ENCODE assay signal across 14 cellular contexts in the genomic region with DNA sequence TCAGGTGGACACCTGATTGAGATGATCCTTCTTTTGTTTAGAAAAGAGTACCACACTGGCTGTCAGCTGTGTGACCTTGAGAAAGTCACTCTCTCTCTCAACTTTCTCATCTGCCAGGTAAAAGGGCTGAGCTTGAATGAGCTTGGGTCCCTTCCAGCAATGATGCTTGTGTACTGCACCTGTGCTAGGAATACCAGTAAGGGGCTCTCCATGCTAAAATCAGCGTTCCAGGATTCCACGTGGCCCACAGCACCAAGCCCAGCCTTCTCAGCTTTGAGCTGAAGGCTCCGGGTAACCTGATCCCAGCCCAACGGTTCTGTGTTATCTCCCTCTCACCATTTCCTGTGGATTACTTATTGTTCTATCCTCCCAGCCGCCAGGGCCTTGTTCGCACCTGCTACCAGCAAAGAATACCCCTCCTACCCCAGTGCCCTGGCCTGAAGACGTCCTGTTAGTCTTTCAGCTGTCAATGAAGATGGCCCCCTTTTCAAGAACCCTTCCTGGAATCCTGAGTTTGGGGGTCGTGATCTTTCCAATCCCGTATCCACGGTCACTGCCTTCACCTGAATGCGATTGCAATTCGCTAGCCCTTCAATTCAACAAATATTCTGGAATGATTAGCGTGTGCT. TPM values are rescaled to one million over a fixed set of nuclear protein-coding genes. Genes with fewer than 3 reads are reported as not detected.
DNase-seq lines count a peak whose midpoint lies in the region; ATAC-seq and TF ChIP-seq lines count a peak whose summit lies in the region.
"Had no signal": no experiment of that assay in that cellular context is flagged by ENCODE, and none has a peak within 500 bp of the region (broad histone marks: within the 10 kb centered on the region; RNA-seq: fewer than 3 reads in every experiment).

No MANE protein-coding gene starts in this region.

- H3K18ac ChIP-seq in mesendoderm (ENCODE audit: low read length): peak overlapping the region; percentile 75

- H4K20me1 ChIP-seq in MM.1S (ENCODE audit: insufficient read depth, low read length): no peaks in the 10 kb centered on the region

- H4K8ac ChIP-seq in mesendoderm (ENCODE audit: low read depth, low read length): no peak overlapping the region

- H3K4ac ChIP-seq in mesendoderm (ENCODE audit: low read depth, low read length): no peak overlapping the region

- no peaks in the 10 kb centered on the region for H3K79me1 ChIP-seq in mesendoderm (ENCODE audit: low read length)

- no peaks in the 10 kb centered on the region for H3K36me3 ChIP-seq in mesendoderm (ENCODE audit: control insufficient read depth, insufficient read depth, low read length)
- H3K36me3 ChIP-seq in MM.1S (replicated peaks; ENCODE audit: insufficient read depth, low read length): no peaks in the 10 kb centered on the region
- H3K36me3 ChIP-seq: brain microvascular endothelial cell, thoracic aorta had no signal

- H3K79me2 ChIP-seq in mesendoderm (ENCODE audit: control insufficient read depth, insufficient read depth, low read length): no peaks in the 10 kb centered on the region
- no peaks in the 10 kb centered on the region for H3K79me2 ChIP-seq in MM.1S (ENCODE audit: low read length)

- DNase-seq in ELF-1 (ENCODE audit: low read depth, low spot score) (peak; percentile 57), NCI-H187 (lab: John Stamatoyannopoulos, UW) (peak; percentile 55), OCI-M1 (lab: John Stamatoyannopoulos, UW) (peak; percentile 82), mesendoderm (peak; percentile 93), MM.1S (no peak)
- no peak for DNase-seq in stimulated activated CD4-positive, alpha-beta T cell treated with anti-CD3 and anti-CD28 coated beads, Interleukin-2, amount 100 ng/mL, for 48 hours
- no peak for DNase-seq in activated naive CD4-positive, alpha-beta T cell treated with anti-CD3 and anti-CD28 coated beads, Interleukin-2, amount 50 U/mL, for 16 hours
- DNase-seq: brain microvascular endothelial cell; C1 segment of cervical spinal cord; effector memory CD4-positive, alpha-beta T cell had no signal

- H3F3A ChIP-seq in MM.1S (ENCODE audit: insufficient read depth, low read length): no peaks in the 10 kb centered on the region

- no peaks in the 10 kb centered on the region for H3K9me2 ChIP-seq in MM.1S (replicated peaks; ENCODE audit: insufficient read depth, low read length)

- H2BK5ac ChIP-seq in mesendoderm (ENCODE audit: low read length): peak overlapping the region; percentile 90

- H3K27me3 ChIP-seq in mesendoderm (ENCODE audit: insufficient read depth, low read length, poor library complexity): no peaks in the 10 kb centered on the region
- no peaks in the 10 kb centered on the region for H3K27me3 ChIP-seq in MM.1S (replicated peaks; ENCODE audit: insufficient read depth, low read length)
- H3K27me3 ChIP-seq: brain microvascular endothelial cell had no signal

- H3K9me3 ChIP-seq in MM.1S (replicated peaks; ENCODE audit: insufficient read depth, low read length): no peaks in the 10 kb centered on the region
- H3K9me3 ChIP-seq: thoracic aorta had no signal

- H2AK5ac ChIP-seq in mesendoderm (ENCODE audit: low read length): peak overlapping the region; percentile 88

- no peak overlapping the region for H3K23ac ChIP-seq in mesendoderm (ENCODE audit: low read length)

- H4K5ac ChIP-seq in mesendoderm (ENCODE audit: low read length): no peak overlapping the region

- peaks cover 15% of the 10 kb centered on the region for H3K4me1 ChIP-seq in mesendoderm (ENCODE audit: control insufficient read depth, low read depth, low read length)
- no peaks in the 10 kb centered on the region for H3K4me1 ChIP-seq in MM.1S (ENCODE audit: low read length)

- H3K4me3 ChIP-seq in mesendoderm (ENCODE audit: low read length) (no peak overlapping the region), MM.1S (ENCODE audit: low read length) (no peak overlapping the region)
- H3K4me3 ChIP-seq: skin epidermis, thoracic aorta had no signal

- no peak overlapping the region for H3K4me2 ChIP-seq in mesendoderm (ENCODE audit: low read length)
- H3K4me2 ChIP-seq in MM.1S (ENCODE audit: low read depth, low read length): no peak overlapping the region

- no peak for TF ChIP-seq CTCF in MM.1S (IDR thresholded peaks at IDR 0.05; ENCODE audit: low read length)

- no peak overlapping the region for H3K27ac ChIP-seq in mesendoderm (ENCODE audit: low read depth, low read length)
- no peak overlapping the region for H3K27ac ChIP-seq in MM.1S (ENCODE audit: low read length)
- H3K27ac ChIP-seq: brain microvascular endothelial cell, skin epidermis, thoracic aorta had no signal

- H3K56ac ChIP-seq in mesendoderm (ENCODE audit: low read length): peak overlapping the region; percentile 71

- ATAC-seq in GM21619 (IDR thresholded peaks at IDR 0.05; ENCODE audit: unreplicated experiment): no peak
- ATAC-seq: activated T-helper 17 cell treated with anti-CD3 and anti-CD28 coated beads, Interleukin-2, amount 50 U/mL, for 72 hours had no signal

- peak overlapping the region; percentile 7 for H2BK120ac ChIP-seq in mesendoderm (ENCODE audit: low read depth, low read length)

- H3K9ac ChIP-seq in mesendoderm (ENCODE audit: low read length): peak overlapping the region; percentile 30
- H3K9ac ChIP-seq in MM.1S (ENCODE audit: low read length): no peak overlapping the region

- no peak overlapping the region for H2AFZ ChIP-seq in MM.1S (ENCODE audit: low read length)

- H2BK15ac ChIP-seq in mesendoderm (replicated peaks; ENCODE audit: low read depth): no peak overlapping the region

- WGBS in mesendoderm (ENCODE audit: extremely low coverage, insufficient coverage, low lambda C conversion rate): no CpG with 5 or more reads among the region's 13 CpGs

RNA-seq across cellular contexts. Expression of a gene that starts 54.2 kb away (rescaled TPM):
- 8.1 TPM for polyA plus RNA-seq in mesendoderm (2013, experiment 1 of 2)
- 8.8 TPM for polyA plus RNA-seq in mesendoderm (2013, experiment 2 of 2)

Comparison
In these comparisons a context has a peak if more than half of its experiments do, and no peak if none do; other contexts are left out.
1. DNase-seq: peak in ELF-1 (single experiment), NCI-H187 (2 of 2), OCI-M1 (single experiment) and mesendoderm (single experiment); none in MM.1S (single experiment), stimulated activated CD4-positive, alpha-beta T cell treated with anti-CD3 and anti-CD28 coated beads, Interleukin-2, amount 100 ng/mL, for 48 hours (0 of 2) and activated naive CD4-positive, alpha-beta T cell treated with anti-CD3 and anti-CD28 coated beads, Interleukin-2, amount 50 U/mL, for 16 hours (single experiment).